Comparison of ENCODE assay signal across 8 cellular contexts in the genomic region with DNA sequence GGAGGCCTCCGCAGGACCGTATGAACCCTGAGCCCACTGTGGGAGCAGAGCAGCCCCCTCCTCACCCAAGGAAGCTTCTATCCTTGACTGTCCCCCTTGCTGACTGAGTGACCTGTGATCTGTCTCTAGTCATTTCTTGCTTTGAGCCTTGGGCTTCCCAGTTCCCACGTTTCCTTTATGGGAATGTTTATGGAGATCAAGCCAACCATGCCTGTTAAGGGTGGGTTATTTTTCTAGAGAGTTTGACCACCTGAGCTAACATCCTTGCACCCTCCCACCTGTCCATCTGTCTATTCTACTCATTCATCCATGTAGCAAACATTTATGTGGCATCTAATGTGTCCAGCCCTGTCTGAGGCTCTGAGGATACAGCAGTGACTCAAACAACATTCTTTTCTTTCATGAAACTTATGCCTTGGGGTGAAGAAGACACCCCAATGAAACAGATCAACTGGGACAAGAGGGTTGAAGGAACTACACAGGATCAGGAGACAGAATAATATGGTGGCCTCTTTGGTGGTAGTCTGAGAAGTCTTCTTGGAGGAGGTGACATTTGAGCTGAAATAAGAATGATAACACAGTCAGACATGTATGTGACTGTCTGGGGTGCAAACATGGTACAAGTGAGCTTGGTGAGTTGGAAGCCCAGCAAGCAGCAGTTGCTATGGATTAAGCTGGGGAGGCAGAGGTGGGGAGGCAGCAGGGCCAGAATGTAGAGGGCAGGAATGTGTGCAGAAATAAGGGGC. TPM values are rescaled to one million over a fixed set of nuclear protein-coding genes. Genes with fewer than 3 reads are reported as not detected.
DNase-seq lines count a peak whose midpoint lies in the region; TF ChIP-seq lines count a peak whose summit lies in the region.

No MANE protein-coding gene starts in this region.

- TF ChIP-seq CTCF in Caco-2 (IDR thresholded peaks at IDR 0.05; ENCODE audit: insufficient read depth in 1 of 2, low read depth in 1 of 2, low read length in 1 of 2, severe bottlenecking in 1 of 2, unreplicated experiment in 1 of 2) (no peak), endothelial cell (IDR thresholded peaks at IDR 0.05; ENCODE audit: unreplicated experiment) (no peak), progenitor cell of endocrine pancreas (IDR thresholded peaks at IDR 0.05; ENCODE audit: unreplicated experiment) (no peak)

- H3K9me3 ChIP-seq in Caco-2: peaks cover 13% of the 10 kb centered on the region

- H3K27me3 ChIP-seq in Caco-2 (replicated peaks; ENCODE audit: control insufficient read depth, insufficient read depth, low read length): no peaks in the 10 kb centered on the region

- H3K27me3 Mint-ChIP-seq in Caco-2 (ENCODE audit: insufficient read depth, unreplicated experiment) (no peaks in the 10 kb centered on the region), IgD-negative memory B cell (no peaks in the 10 kb centered on the region), endothelial cell (ENCODE audit: unreplicated experiment) (peaks cover 7% of the 10 kb centered on the region), progenitor cell of endocrine pancreas (no peaks in the 10 kb centered on the region)

- no peaks in the 10 kb centered on the region for H3K9me3 Mint-ChIP-seq in Caco-2 (ENCODE audit: unreplicated experiment)
- peaks cover 0 to 3% (median 0%) of the 10 kb centered on the region in 3 donors for H3K9me3 Mint-ChIP-seq in IgD-negative memory B cell
- no peaks in the 10 kb centered on the region for H3K9me3 Mint-ChIP-seq in endothelial cell (ENCODE audit: unreplicated experiment)
- H3K9me3 Mint-ChIP-seq in progenitor cell of endocrine pancreas (ENCODE audit: low read depth): peaks cover 3% of the 10 kb centered on the region

- peaks cover 40% of the 10 kb centered on the region for H3K36me3 Mint-ChIP-seq in Caco-2 (ENCODE audit: insufficient read depth, unreplicated experiment)
- peaks cover 3% of the 10 kb centered on the region for H3K36me3 Mint-ChIP-seq in IgD-negative memory B cell
- H3K36me3 Mint-ChIP-seq in endothelial cell (ENCODE audit: low read depth, unreplicated experiment): peaks cover 22% of the 10 kb centered on the region
- peaks cover 17% of the 10 kb centered on the region for H3K36me3 Mint-ChIP-seq in progenitor cell of endocrine pancreas (ENCODE audit: insufficient read depth)

- CTCF ChIA-PET in Caco-2 (lab: Charles Lee): no interaction called here

- POLR2A ChIA-PET in Caco-2 (lab: Charles Lee): interaction anchor here (0.7 kb wide), 1 partner anchor 283 kb away, joined by 8 read pairs; no protein-coding TSS in a partner anchor

- no TSS peak for BruUV-seq in Caco-2 (replicated peaks; lab: Mats Ljungman, UMichigan)

- H3K4me1 ChIP-seq in Caco-2: peaks cover 11% of the 10 kb centered on the region

- intact Hi-C loops in Caco-2 (cut with micrococcal nuclease; ENCODE audit: unreplicated experiment): no loop called here

- H3K4me1 Mint-ChIP-seq in Caco-2 (ENCODE audit: low read depth, unreplicated experiment): peaks cover 23% of the 10 kb centered on the region
- peaks cover 16 to 23% (median 20%) of the 10 kb centered on the region in 3 donors for H3K4me1 Mint-ChIP-seq in IgD-negative memory B cell
- peaks cover 12% of the 10 kb centered on the region for H3K4me1 Mint-ChIP-seq in endothelial cell (ENCODE audit: unreplicated experiment)
- H3K4me1 Mint-ChIP-seq in progenitor cell of endocrine pancreas (ENCODE audit: low read depth): peaks cover 20% of the 10 kb centered on the region

- H3K4me3 Mint-ChIP-seq in Caco-2 (ENCODE audit: unreplicated experiment) (no peak overlapping the region), IgD-negative memory B cell (peak overlapping the region in 2 of 4 donors; percentile 64 to 83), endothelial cell (ENCODE audit: unreplicated experiment) (no peak overlapping the region), progenitor cell of endocrine pancreas (ENCODE audit: low read depth) (peak overlapping the region; percentile 14)

- H3K4me3 ChIP-seq in Caco-2 (ENCODE audit: low read depth, low read length): no peak overlapping the region

- H3K27ac Mint-ChIP-seq in Caco-2 (ENCODE audit: unreplicated experiment) (peak overlapping the region; percentile 69), IgD-negative memory B cell (peak overlapping the region; percentile 71 to 98 (median 90)), endothelial cell (ENCODE audit: unreplicated experiment) (peak overlapping the region; percentile 15), progenitor cell of endocrine pancreas (peak overlapping the region; percentile 78)

- DNase-seq in Caco-2 (no peak), endothelial cell (ENCODE audit: low spot score) (no peak), progenitor cell of endocrine pancreas (ENCODE audit: low spot score, unreplicated experiment) (no peak), HuH-7 (ENCODE audit: low spot score) (no peak), hippocampal formation (lab: John Stamatoyannopoulos, UW) (no peak), NCI-H1092 (lab: John Stamatoyannopoulos, UW) (no peak)
- DNase-seq in effector CD4-positive, alpha-beta T cell: no peak

- H3K36me3 ChIP-seq in Caco-2 (ENCODE audit: control insufficient read depth, insufficient read depth, low read length): peaks cover 4% of the 10 kb centered on the region

RNA-seq across cellular contexts. Expression of a gene that starts 30.5 kb away (rescaled TPM):
- 56.8 and 66.9 TPM in 2 replicates for total RNA-seq in Caco-2 (2022)
- polyA plus RNA-seq in IgD-negative memory B cell: 38.0 TPM
- 34.2 TPM for total RNA-seq in endothelial cell (ENCODE audit: unreplicated experiment)
- total RNA-seq in progenitor cell of endocrine pancreas: 67.5 and 78.4 TPM in 2 replicates

Comparison
In these comparisons a context has a peak if more than half of its experiments do, and no peak if none do; other contexts are left out.
1. H3K27ac Mint-ChIP-seq: peak in every context shown above with its lines; median percentile 90 in IgD-negative memory B cell; 78 in progenitor cell of endocrine pancreas; 69 in Caco-2; 15 in endothelial cell.